In the genomic region with DNA sequence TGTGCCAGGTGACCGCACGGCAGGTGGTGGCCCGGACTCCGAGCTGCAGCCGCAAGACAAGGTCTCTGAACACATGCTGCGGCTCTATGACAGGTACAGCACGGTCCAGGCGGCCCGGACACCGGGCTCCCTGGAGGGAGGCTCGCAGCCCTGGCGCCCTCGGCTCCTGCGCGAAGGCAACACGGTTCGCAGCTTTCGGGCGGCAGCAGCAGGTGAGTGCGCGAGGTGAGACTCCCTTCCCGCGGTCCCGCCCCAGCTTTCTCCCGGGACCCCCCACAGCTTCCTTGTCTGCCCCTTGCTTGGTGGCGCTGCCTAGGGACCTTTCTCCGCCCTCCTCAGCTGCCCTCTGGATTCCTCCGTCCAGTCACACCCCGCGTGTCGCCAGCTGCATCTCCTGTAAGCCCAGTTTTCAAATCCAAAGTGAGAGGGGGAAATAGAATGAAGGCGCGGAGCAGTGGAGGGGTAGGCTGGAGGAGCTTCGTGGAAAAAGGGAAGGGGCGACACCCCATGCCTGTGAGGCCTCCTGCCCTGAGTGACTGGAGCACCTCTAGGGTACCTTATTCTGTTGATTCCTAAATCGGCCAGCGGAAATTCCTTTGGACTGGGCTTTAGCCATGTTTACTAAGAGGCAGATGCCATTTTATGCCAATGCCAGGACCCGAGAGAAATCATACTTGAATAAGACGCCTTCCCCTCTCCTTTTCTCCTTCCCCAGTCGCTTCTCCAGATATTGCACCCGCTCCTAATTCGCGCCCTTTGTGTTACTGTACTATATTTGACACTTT, we compare ENCODE assay signal across 8 cellular contexts. TPM values are rescaled to one million over a fixed set of nuclear protein-coding genes. Genes with fewer than 3 reads are reported as not detected.
A peak's percentile ranks its signal among the peaks of the same experiment; 100 is the strongest.
DNase-seq lines count a peak whose midpoint lies in the region; ATAC-seq and TF ChIP-seq lines count a peak whose summit lies in the region.

No MANE protein-coding gene starts in this region.

- H3K27me3 ChIP-seq in Peyer's patch: no peaks in the 10 kb centered on the region
- H3K27me3 ChIP-seq in gastrocnemius medialis: peaks cover 27 to 42% (median 35%) of the 10 kb centered on the region in 3 donors

- peak overlapping the region; percentile 35 to 65 (median 48) for H3K4me3 ChIP-seq in Peyer's patch
- H3K4me3 ChIP-seq in gastrocnemius medialis: peak overlapping the region; percentile 33 to 50 (median 44)

- ATAC-seq in GM19438 (IDR thresholded peaks at IDR 0.05; ENCODE audit: low read depth, unreplicated experiment) (peak; percentile 32), gastrocnemius medialis (no peak), GM21528 (IDR thresholded peaks at IDR 0.05; ENCODE audit: low FRiP score, unreplicated experiment) (no peak), HG03432 (IDR thresholded peaks at IDR 0.05; ENCODE audit: unreplicated experiment) (no peak), HG03520 (IDR thresholded peaks at IDR 0.05; ENCODE audit: unreplicated experiment) (no peak)

- TF ChIP-seq CTCF in Peyer's patch (IDR thresholded peaks at IDR 0.05) (no peak), gastrocnemius medialis (IDR thresholded peaks at IDR 0.05 in 4 of 5, conservative IDR thresholded peaks at IDR 0.05 in 1 of 5) (no peak)

- H3K4me1 ChIP-seq in Peyer's patch: peaks cover 0 to 9% (median 0%) of the 10 kb centered on the region in 4 donors
- H3K4me1 ChIP-seq in gastrocnemius medialis: peaks cover 0 to 18% of the 10 kb centered on the region in 2 donors

- TF ChIP-seq POLR2A in Peyer's patch (IDR thresholded peaks at IDR 0.05) (no peak), gastrocnemius medialis (IDR thresholded peaks at IDR 0.05) (no peak)

- in situ Hi-C loops in gastrocnemius medialis (cut with MboI; ENCODE audit: low sequenced_read_pairs in 4 of 4): no loop called here

- H3K9me3 ChIP-seq in Peyer's patch: no peaks in the 10 kb centered on the region
- H3K9me3 ChIP-seq in gastrocnemius medialis: no peaks in the 10 kb centered on the region

- H3K27ac ChIP-seq in Peyer's patch (peak overlapping the region; percentile 2 to 82 (median 58)), gastrocnemius medialis (no peak overlapping the region)

- H3K36me3 ChIP-seq in Peyer's patch: no peaks in the 10 kb centered on the region
- no peaks in the 10 kb centered on the region for H3K36me3 ChIP-seq in gastrocnemius medialis

- DNase-seq in Peyer's patch (peak in 1 of 3 donors; percentile 50), glomerular visceral epithelial cell (ENCODE audit: extremely low spot score) (peak; percentile 1), gastrocnemius medialis (no peak), T1000 (lab: John Stamatoyannopoulos, UW) (no peak)

- intact Hi-C loops in gastrocnemius medialis (cut with DNase I; ENCODE audit: low total_unique reads): no loop called here

RNA-seq across cellular contexts. Expression of gene BMP3, which starts 1.1 kb away (rescaled TPM):
- total RNA-seq in Peyer's patch (10 to 100 TPM in 3 of 4 donors, 1 to 10 TPM in 1; 2.5 to 35.4 (median 30.0) TPM), gastrocnemius medialis (under 1 TPM; 0.11 to 0.51 (median 0.20) TPM)

Comparison
In these comparisons a context has a peak if more than half of its experiments do, and no peak if none do; other contexts are left out.
1. H3K27ac ChIP-seq: peak in Peyer's patch (4 of 4); none in gastrocnemius medialis (0 of 4).